In the genomic region with DNA sequence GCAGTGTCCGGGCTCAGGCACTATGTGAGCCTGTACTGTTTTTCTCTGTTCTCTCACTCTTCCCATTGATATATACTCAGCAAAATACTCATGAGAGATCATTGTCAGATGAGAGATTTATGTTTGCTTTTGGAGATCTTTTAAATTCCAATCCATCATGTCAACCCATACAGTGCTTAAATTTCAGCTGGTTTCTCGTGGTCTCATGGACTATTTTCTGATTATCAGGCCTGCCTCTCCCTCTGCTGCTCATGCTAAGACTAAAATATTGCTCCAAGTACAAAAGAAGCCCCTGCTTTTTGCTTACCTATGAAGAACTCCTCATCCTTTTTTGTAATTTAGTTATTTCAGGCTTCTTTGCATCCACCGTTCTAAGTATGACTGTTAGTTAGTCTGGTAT, we compare ENCODE assay signal across 1 cellular context.
TF ChIP-seq lines count a peak whose summit lies in the region.

No MANE protein-coding gene starts in this region.

TF ChIP-seq in SK-N-SH treated with all-trans-retinoic acid at 6 μM for 48 hours, 23 proteins besides CTCF, POLR2A, EP300 and RAD21 (continued from another document):
- TF ChIP-seq, protein P1, sequence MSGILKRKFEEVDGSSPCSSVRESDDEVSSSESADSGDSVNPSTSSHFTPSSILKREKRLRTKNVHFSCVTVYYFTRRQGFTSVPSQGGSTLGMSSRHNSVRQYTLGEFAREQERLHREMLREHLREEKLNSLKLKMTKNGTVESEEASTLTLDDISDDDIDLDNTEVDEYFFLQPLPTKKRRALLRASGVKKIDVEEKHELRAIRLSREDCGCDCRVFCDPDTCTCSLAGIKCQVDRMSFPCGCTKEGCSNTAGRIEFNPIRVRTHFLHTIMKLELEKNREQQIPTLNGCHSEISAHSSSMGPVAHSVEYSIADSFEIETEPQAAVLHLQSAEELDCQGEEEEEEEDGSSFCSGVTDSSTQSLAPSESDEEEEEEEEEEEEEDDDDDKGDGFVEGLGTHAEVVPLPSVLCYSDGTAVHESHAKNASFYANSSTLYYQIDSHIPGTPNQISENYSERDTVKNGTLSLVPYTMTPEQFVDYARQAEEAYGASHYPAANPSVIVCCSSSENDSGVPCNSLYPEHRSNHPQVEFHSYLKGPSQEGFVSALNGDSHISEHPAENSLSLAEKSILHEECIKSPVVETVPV (CRISPR knock-in tag; IDR thresholded peaks at IDR 0.05) = no peak
- TF ChIP-seq TCF4 (CRISPR knock-in tag; IDR thresholded peaks at IDR 0.05; ENCODE audit: borderline replicate concordance) = no peak
- TF ChIP-seq CSDC2 (CRISPR knock-in tag; IDR thresholded peaks at IDR 0.05) = no peak
- no peak for TF ChIP-seq ESRRG (CRISPR knock-in tag; IDR thresholded peaks at IDR 0.05)
- no peak for TF ChIP-seq BACH2 (CRISPR knock-in tag; IDR thresholded peaks at IDR 0.05; ENCODE audit: borderline replicate concordance)
- TF ChIP-seq PATZ1 (CRISPR knock-in tag; IDR thresholded peaks at IDR 0.05; ENCODE audit: borderline replicate concordance) = no peak
- no peak for TF ChIP-seq OSR1 (CRISPR knock-in tag; IDR thresholded peaks at IDR 0.05)
- TF ChIP-seq, protein P2, sequence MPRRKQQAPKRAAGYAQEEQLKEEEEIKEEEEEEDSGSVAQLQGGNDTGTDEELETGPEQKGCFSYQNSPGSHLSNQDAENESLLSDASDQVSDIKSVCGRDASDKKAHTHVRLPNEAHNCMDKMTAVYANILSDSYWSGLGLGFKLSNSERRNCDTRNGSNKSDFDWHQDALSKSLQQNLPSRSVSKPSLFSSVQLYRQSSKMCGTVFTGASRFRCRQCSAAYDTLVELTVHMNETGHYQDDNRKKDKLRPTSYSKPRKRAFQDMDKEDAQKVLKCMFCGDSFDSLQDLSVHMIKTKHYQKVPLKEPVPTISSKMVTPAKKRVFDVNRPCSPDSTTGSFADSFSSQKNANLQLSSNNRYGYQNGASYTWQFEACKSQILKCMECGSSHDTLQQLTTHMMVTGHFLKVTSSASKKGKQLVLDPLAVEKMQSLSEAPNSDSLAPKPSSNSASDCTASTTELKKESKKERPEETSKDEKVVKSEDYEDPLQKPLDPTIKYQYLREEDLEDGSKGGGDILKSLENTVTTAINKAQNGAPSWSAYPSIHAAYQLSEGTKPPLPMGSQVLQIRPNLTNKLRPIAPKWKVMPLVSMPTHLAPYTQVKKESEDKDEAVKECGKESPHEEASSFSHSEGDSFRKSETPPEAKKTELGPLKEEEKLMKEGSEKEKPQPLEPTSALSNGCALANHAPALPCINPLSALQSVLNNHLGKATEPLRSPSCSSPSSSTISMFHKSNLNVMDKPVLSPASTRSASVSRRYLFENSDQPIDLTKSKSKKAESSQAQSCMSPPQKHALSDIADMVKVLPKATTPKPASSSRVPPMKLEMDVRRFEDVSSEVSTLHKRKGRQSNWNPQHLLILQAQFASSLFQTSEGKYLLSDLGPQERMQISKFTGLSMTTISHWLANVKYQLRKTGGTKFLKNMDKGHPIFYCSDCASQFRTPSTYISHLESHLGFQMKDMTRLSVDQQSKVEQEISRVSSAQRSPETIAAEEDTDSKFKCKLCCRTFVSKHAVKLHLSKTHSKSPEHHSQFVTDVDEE (CRISPR knock-in tag; IDR thresholded peaks at IDR 0.05) = no peak
- TF ChIP-seq ZNF565 (CRISPR knock-in tag; conservative IDR thresholded peaks at IDR 0.05; ENCODE audit: low read depth) = no peak
- no peak for TF ChIP-seq TOX (CRISPR knock-in tag; IDR thresholded peaks at IDR 0.05; ENCODE audit: borderline replicate concordance)
- TF ChIP-seq RARB (CRISPR knock-in tag; IDR thresholded peaks at IDR 0.05) = no peak
- TF ChIP-seq ISL1 (CRISPR knock-in tag; IDR thresholded peaks at IDR 0.05) = no peak
- TF ChIP-seq, protein P3, sequence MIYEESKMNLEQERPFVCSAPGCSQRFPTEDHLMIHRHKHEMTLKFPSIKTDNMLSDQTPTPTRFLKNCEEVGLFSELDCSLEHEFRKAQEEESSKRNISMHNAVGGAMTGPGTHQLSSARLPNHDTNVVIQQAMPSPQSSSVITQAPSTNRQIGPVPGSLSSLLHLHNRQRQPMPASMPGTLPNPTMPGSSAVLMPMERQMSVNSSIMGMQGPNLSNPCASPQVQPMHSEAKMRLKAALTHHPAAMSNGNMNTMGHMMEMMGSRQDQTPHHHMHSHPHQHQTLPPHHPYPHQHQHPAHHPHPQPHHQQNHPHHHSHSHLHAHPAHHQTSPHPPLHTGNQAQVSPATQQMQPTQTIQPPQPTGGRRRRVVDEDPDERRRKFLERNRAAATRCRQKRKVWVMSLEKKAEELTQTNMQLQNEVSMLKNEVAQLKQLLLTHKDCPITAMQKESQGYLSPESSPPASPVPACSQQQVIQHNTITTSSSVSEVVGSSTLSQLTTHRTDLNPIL (CRISPR knock-in tag; IDR thresholded peaks at IDR 0.05; ENCODE audit: low read depth) = no peak
- no peak for TF ChIP-seq PPARA (CRISPR knock-in tag; IDR thresholded peaks at IDR 0.05; ENCODE audit: borderline replicate concordance)
- TF ChIP-seq ZFP30 (CRISPR knock-in tag; IDR thresholded peaks at IDR 0.05) = no peak
